ENCODE assay signal across 11 cellular contexts in genomic region chr2:39470580-39470979, GRCh38. TPM values are rescaled to one million over a fixed set of nuclear protein-coding genes. Genes with fewer than 3 reads are reported as not detected.
DNase-seq lines count a peak whose midpoint lies in the region; ATAC-seq, FAIRE-seq and TF ChIP-seq lines count a peak whose summit lies in the region.
"Had no signal": no experiment of that assay in that cellular context is flagged by ENCODE, and none has a peak within 500 bp of the region (broad histone marks: within the 10 kb centered on the region; RNA-seq: fewer than 3 reads in every experiment).

No MANE protein-coding gene starts in this region.

- POLR2A ChIA-PET in HepG2 (lab: Yijun Ruan, JAX) = interaction anchor here (0.8 to 2.5 kb wide), 8 partner anchors 9 to 91 kb away, joined by 3 to 24 read pairs (median 8); partner anchors contain the start of gene MAP4K3

- no peak overlapping the region for H2AFZ ChIP-seq in HepG2 (ENCODE audit: low read length)

- intact Hi-C loops in HepG2 (cut with micrococcal nuclease; ENCODE audit: unreplicated experiment) = loop anchor here (1.0 kb wide), 1 partner anchor 33 kb away; the partner anchor contains the start of gene MAP4K3
- intact Hi-C loops in right lobe of liver (cut with DNase I) = no loop called here

- H3K79me2 ChIP-seq in HepG2 (ENCODE audit: insufficient read depth, low read length) = no peaks in the 10 kb centered on the region

- H3K9me3 ChIP-seq in HepG2 (ENCODE audit: low read length) (no peaks in the 10 kb centered on the region), right lobe of liver (no peaks in the 10 kb centered on the region)

- TF ChIP-seq EP300 in HepG2 (IDR thresholded peaks at IDR 0.05; ENCODE audit: low read depth in 2 of 2, low read length in 2 of 2) = no peak
- TF ChIP-seq EP300 in HepG2 (CRISPR knock-in tag; IDR thresholded peaks at IDR 0.05; ENCODE audit: borderline replicate concordance) = no peak

- no peak for ATAC-seq in HepG2
- ATAC-seq in right lobe of liver = no peak
- ATAC-seq in HG02610 (IDR thresholded peaks at IDR 0.05; ENCODE audit: unreplicated experiment) = peak; percentile 26
- ATAC-seq in HG03521 (IDR thresholded peaks at IDR 0.05; ENCODE audit: unreplicated experiment) = peak; percentile 66

- no peak overlapping the region for H3K9ac ChIP-seq in HepG2 (ENCODE audit: insufficient read depth, low read depth, low read length)

- H3K27me3 ChIP-seq in HepG2 (ENCODE audit: control insufficient read depth in 1 of 2, insufficient read depth in 2 of 2, low read length in 2 of 2) (no peaks in the 10 kb centered on the region), right lobe of liver (no peaks in the 10 kb centered on the region)

- no peak for FAIRE-seq in HepG2 (lab: Jason Lieb, UNC)

- no peak overlapping the region for H3K4me3 ChIP-seq in HepG2 (replicated peaks in 1 of 3; ENCODE audit: insufficient read depth in 1 of 3, low read depth in 2 of 3, low read length in 3 of 3)
- H3K4me3 ChIP-seq in right lobe of liver = no peak overlapping the region

- in situ Hi-C loops in HepG2 (cut with HindIII; ENCODE audit: extremely low pct_ligation_motif_present, low pct_unique_long_range_greater_than_20kb) = no loop called here

- CTCF ChIA-PET in HepG2 (lab: Yijun Ruan, JAX; ENCODE audit: low intra/inter-chr PET ratio, low total read pairs) = no interaction called here

- H3K4me1 ChIP-seq in HepG2 (ENCODE audit: insufficient read depth, low read length) = peaks cover 38% of the 10 kb centered on the region
- H3K4me1 ChIP-seq in right lobe of liver = peaks cover 0 to 8% (median 3%) of the 10 kb centered on the region in 4 donors

- no peaks in the 10 kb centered on the region for H4K20me1 ChIP-seq in HepG2 (ENCODE audit: insufficient read depth, low read length)

- peak overlapping the region; percentile 54 for H3K27ac ChIP-seq in HepG2 (ENCODE audit: extremely low read length, insufficient read depth, low read length)
- no peak overlapping the region for H3K27ac ChIP-seq in right lobe of liver

- TF ChIP-seq RAD21 in HepG2 (CRISPR knock-in tag; IDR thresholded peaks at IDR 0.05) = no peak

- no TSS peak for BruUV-seq in HepG2 (replicated peaks; lab: Mats Ljungman, UMichigan)

- no peak overlapping the region for H3K4me2 ChIP-seq in HepG2 (ENCODE audit: low read depth, low read length)

- WGBS in HepG2 (ENCODE audit: low lambda C conversion rate) = 96% methylated on average over 3 of the region's 3 CpGs
- WGBS in right lobe of liver (ENCODE audit: insufficient coverage, low coverage, low lambda C conversion rate, missing lambda C conversion rate) = 88% methylated on average over 3 of the region's 3 CpGs

- no peak for TF ChIP-seq POLR2A in HepG2 (IDR thresholded peaks at IDR 0.05; ENCODE audit: insufficient read depth in 1 of 2, low read depth in 2 of 2, low read length in 2 of 2)
- no peak for TF ChIP-seq POLR2A in right lobe of liver (IDR thresholded peaks at IDR 0.05)

- TF ChIP-seq CTCF in HepG2 (CRISPR knock-in tag; IDR thresholded peaks at IDR 0.05) = no peak
- no peak for TF ChIP-seq CTCF in right lobe of liver (IDR thresholded peaks at IDR 0.05)

- H3K36me3 ChIP-seq in HepG2 (replicated peaks in 1 of 2; ENCODE audit: control insufficient read depth in 1 of 2, insufficient read depth in 2 of 2, low read length in 2 of 2) = peaks cover 0 to 7% of the 10 kb centered on the region in 2 experiments; a peak in 1 of 5 replicates
- no peaks in the 10 kb centered on the region for H3K36me3 ChIP-seq in right lobe of liver

- no peak for DNase-seq in HepG2 (ENCODE audit: low spot score)
- no peak for DNase-seq in right lobe of liver
- no peak for DNase-seq in NCI-H2227 (lab: John Stamatoyannopoulos, UW; ENCODE audit: unreplicated experiment)
- no peak for DNase-seq in activated CD4-positive, alpha-beta T cell treated with anti-CD3 and anti-CD28 coated beads for 48 hours
- DNase-seq in NCI-H1417 (lab: John Stamatoyannopoulos, UW) = no peak
- no peak for DNase-seq in Kasumi-1 (lab: John Stamatoyannopoulos, UW)
- DNase-seq: activated T-cell treated with anti-CD3 and anti-CD28 coated beads for 4 hours, NCI-H774, T-helper 2 cell had no signal

TF ChIP-seq in HepG2, 621 proteins besides CTCF, POLR2A, EP300 and RAD21:
- TF ChIP-seq ZNF343 (CRISPR knock-in tag; IDR thresholded peaks at IDR 0.05) (no peak), TCF12 (IDR thresholded peaks at IDR 0.05) (no peak), TCF12 (CRISPR knock-in tag; IDR thresholded peaks at IDR 0.05) (no peak), SALL1 (CRISPR knock-in tag; IDR thresholded peaks at IDR 0.05) (no peak), ERF (CRISPR knock-in tag; IDR thresholded peaks at IDR 0.05) (no peak), POLR2AphosphoS5 (IDR thresholded peaks at IDR 0.05; ENCODE audit: low read depth, low read length) (no peak)

RNA-seq across cellular contexts. Expression of gene MAP4K3, which starts 33.5 kb away (rescaled TPM):
- total RNA-seq in HepG2 (2016; rRNA removed; fragmentation: Illumina TruSeq; extraction: Trizol) (45.9 and 49.6 TPM in 2 replicates), right lobe of liver (10 to 100 TPM; 14.5 to 24.8 (median 17.1) TPM)
- 9.3 and 11.7 TPM in 2 replicates for total RNA-seq in HepG2 (2016; cell fraction: cytosol; rRNA removed; fragmentation: Illumina TruSeq; extraction: Trizol; ENCODE audit: low read depth)
- 46.7 and 48.9 TPM in 2 replicates for total RNA-seq in HepG2 (2016; cell fraction: insoluble cytoplasmic fraction; rRNA removed; fragmentation: Illumina TruSeq; extraction: Trizol)
- total RNA-seq in HepG2 (2016; cell fraction: membrane; rRNA removed; fragmentation: Illumina TruSeq; extraction: Trizol) = 17.7 and 20.9 TPM in 2 replicates
- 85.1 and 105 TPM in 2 replicates for total RNA-seq in HepG2 (2016; cell fraction: nucleus; rRNA removed; fragmentation: Illumina TruSeq; extraction: Trizol)
- polyA plus RNA-seq in HepG2 (2011; rRNA removed) = 38.9 and 53.2 TPM in 2 replicates
- 15.2 and 25.2 TPM in 2 replicates for polyA plus RNA-seq in HepG2 (2011; cell fraction: cytosol; rRNA removed)
- polyA plus RNA-seq in HepG2 (2011; cell fraction: nucleus; rRNA removed) = 42.0 and 43.8 TPM in 2 replicates
- 42.7 and 67.4 TPM in 2 replicates for polyA plus RNA-seq in HepG2 (2012)
- polyA plus RNA-seq in HepG2 (2016; cell fraction: cytosol; fragmentation: Illumina TruSeq; extraction: Trizol; ENCODE audit: low read depth) = 3.1 and 3.5 TPM in 2 replicates
- polyA plus RNA-seq in HepG2 (2016; cell fraction: insoluble cytoplasmic fraction; fragmentation: Illumina TruSeq; extraction: Trizol; ENCODE audit: low read depth) = 44.4 and 45.5 TPM in 2 replicates
- polyA plus RNA-seq in HepG2 (2016; cell fraction: membrane; fragmentation: Illumina TruSeq; extraction: Trizol; ENCODE audit: low read depth) = 8.1 and 8.9 TPM in 2 replicates
- 91.5 and 93.7 TPM in 2 replicates for polyA plus RNA-seq in HepG2 (2016; cell fraction: nucleus; fragmentation: Illumina TruSeq; extraction: Trizol; ENCODE audit: insufficient read depth, low read depth)
- 4.5 and 18.5 TPM in 2 replicates for polyA minus RNA-seq in HepG2 (2011; rRNA and poly(A)+ RNA removed; ENCODE audit: low replicate concordance)
- polyA minus RNA-seq in HepG2 (2011; cell fraction: cytosol; rRNA and poly(A)+ RNA removed) = 40.5 and 40.9 TPM in 2 replicates
- polyA minus RNA-seq in HepG2 (2011; cell fraction: nucleus; rRNA and poly(A)+ RNA removed) = 370 and 413 TPM in 2 replicates

Comparison
In these comparisons a context has a peak if more than half of its experiments do, and no peak if none do; other contexts are left out.
1. ATAC-seq: peak in HG02610 (single experiment) and HG03521 (single experiment); none in HepG2 (single experiment) and right lobe of liver (0 of 4).